Comparison of ENCODE assay signal across 19 cellular contexts in the genomic region with DNA sequence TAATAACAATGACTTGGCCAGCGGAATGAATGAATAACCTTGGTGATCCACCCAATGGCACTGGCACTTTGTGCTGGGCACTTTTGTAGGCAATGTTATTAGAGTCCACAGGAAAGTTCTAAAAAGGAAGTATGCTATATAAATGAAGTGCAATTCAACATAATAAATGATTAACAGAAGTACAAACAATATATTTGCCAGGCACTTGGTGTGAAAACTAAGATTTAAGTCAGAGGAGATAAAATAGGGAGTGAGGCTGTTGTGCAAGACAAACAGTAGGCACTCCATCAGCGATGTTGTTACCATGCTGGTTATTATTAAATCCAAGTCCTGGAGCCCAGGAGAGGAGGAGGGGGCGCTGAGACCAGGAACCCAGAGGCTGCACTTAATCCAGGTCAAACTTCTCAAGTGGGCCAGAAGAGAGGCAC.
DNase-seq lines count a peak whose midpoint lies in the region; ATAC-seq and TF ChIP-seq lines count a peak whose summit lies in the region.
"Had no signal": no experiment of that assay in that cellular context is flagged by ENCODE, and none has a peak within 500 bp of the region (broad histone marks: within the 10 kb centered on the region; RNA-seq: fewer than 3 reads in every experiment).

No MANE protein-coding gene starts in this region.

- 8 to 16% methylated on average over 3 of the region's 3 CpGs for WGBS in body of pancreas, 2 donors
- WGBS in right lobe of liver (ENCODE audit: insufficient coverage, low coverage, low lambda C conversion rate, missing lambda C conversion rate): 27% methylated on average over 2 of the region's 3 CpGs
- 28 to 57% (median 47%) methylated on average over 3 of the region's 3 CpGs for WGBS in stomach, 5 donors
- 93% methylated on average over 3 of the region's 3 CpGs for WGBS in suprapubic skin

- H3K27me3 ChIP-seq in body of pancreas (no peaks in the 10 kb centered on the region), right lobe of liver (no peaks in the 10 kb centered on the region), stomach (no peaks in the 10 kb centered on the region), suprapubic skin (no peaks in the 10 kb centered on the region)

- DNase-seq in HT-29 (ENCODE audit: low spot score) (peak; percentile 40), body of pancreas (peak in 3 of 4 donors; percentile 39 to 61 (median 54)), right lobe of liver (peak in 1 of 3 donors; percentile 58), stomach (peak; percentile 64), suprapubic skin (ENCODE audit: low spot score in 2 of 2) (no peak), NCI-H774 (lab: John Stamatoyannopoulos, UW) (no peak)
- DNase-seq: ACHN, C1 segment of cervical spinal cord, GF-D8, H9, NCI-H1092 treated with DMSO at 0.1 percent for 48 hours, NCI-H2081, NCI-H2171 treated with DMSO at 0.1 percent for 48 hours, NCI-H446, NCI-H526 treated with DMSO at 0.1 percent for 48 hours, SHP77 had no signal

- H3K9me3 ChIP-seq in body of pancreas (no peaks in the 10 kb centered on the region), right lobe of liver (no peaks in the 10 kb centered on the region), stomach (no peaks in the 10 kb centered on the region), suprapubic skin (no peaks in the 10 kb centered on the region)

- TF ChIP-seq CTCF in body of pancreas (IDR thresholded peaks at IDR 0.05) (no peak), right lobe of liver (IDR thresholded peaks at IDR 0.05) (no peak), stomach (IDR thresholded peaks at IDR 0.05) (no peak), suprapubic skin (IDR thresholded peaks at IDR 0.05) (no peak)

- intact Hi-C loops in body of pancreas (cut with DNase I): no loop called here
- intact Hi-C loops in right lobe of liver (cut with DNase I): no loop called here
- intact Hi-C loops in stomach (cut with DNase I; ENCODE audit: low total_unique reads): no loop called here

- TF ChIP-seq POLR2A in body of pancreas (IDR thresholded peaks at IDR 0.05) (no peak), right lobe of liver (IDR thresholded peaks at IDR 0.05) (no peak), stomach (IDR thresholded peaks at IDR 0.05) (no peak), suprapubic skin (IDR thresholded peaks at IDR 0.05) (no peak)

- H3K4me3 ChIP-seq in body of pancreas: no peak overlapping the region
- no peak overlapping the region for H3K4me3 ChIP-seq in right lobe of liver
- no peak overlapping the region for H3K4me3 ChIP-seq in stomach
- no peak overlapping the region for H3K4me3 ChIP-seq in suprapubic skin

- H3K36me3 ChIP-seq in body of pancreas (replicated peaks in 1 of 2; ENCODE audit: insufficient read depth in 1 of 2, low read depth in 2 of 2): no peaks in the 10 kb centered on the region
- no peaks in the 10 kb centered on the region for H3K36me3 ChIP-seq in right lobe of liver
- H3K36me3 ChIP-seq in stomach: no peaks in the 10 kb centered on the region
- peaks cover 3% of the 10 kb centered on the region for H3K36me3 ChIP-seq in suprapubic skin

- H3K27ac ChIP-seq in body of pancreas (peak overlapping the region in 1 of 4 donors; percentile 20), right lobe of liver (peak overlapping the region in 1 of 3 donors; percentile 27), stomach (peak overlapping the region; percentile 63 to 78 (median 68)), suprapubic skin (no peak overlapping the region)
- H3K27ac ChIP-seq: HL-60 had no signal

- TF ChIP-seq EP300 in stomach (IDR thresholded peaks at IDR 0.05) (no peak), suprapubic skin (IDR thresholded peaks at IDR 0.05) (no peak)

- H3K4me1 ChIP-seq in body of pancreas (peaks cover 35% of the 10 kb centered on the region), right lobe of liver (peaks cover 0 to 19% (median 7%) of the 10 kb centered on the region in 4 donors), stomach (peaks cover 27 to 54% (median 45%) of the 10 kb centered on the region in 4 donors), suprapubic skin (no peaks in the 10 kb centered on the region)

- ATAC-seq in body of pancreas (peak; percentile 80), right lobe of liver (peak; percentile 80 to 92 (median 86)), HG03280 (IDR thresholded peaks at IDR 0.05; ENCODE audit: unreplicated experiment) (no peak)
- ATAC-seq: SK-N-SH treated with all-trans-retinoic acid at 6 μM for 48 hours had no signal

Comparison
In these comparisons a context has a peak if more than half of its experiments do, and no peak if none do; other contexts are left out.
1. DNase-seq: peak in HT-29 (single experiment), body of pancreas (3 of 4) and stomach (single experiment); none in suprapubic skin (0 of 2) and NCI-H774 (single experiment).